Comparison of ENCODE assay signal across 15 cellular contexts in genomic region chrY:25048544-25048943, GRCh38. TPM values are rescaled to one million over a fixed set of nuclear protein-coding genes. Genes with fewer than 3 reads are reported as not detected.
"Had no signal": no experiment of that assay in that cellular context is flagged by ENCODE, and none has a peak within 500 bp of the region (broad histone marks: within the 10 kb centered on the region; RNA-seq: fewer than 3 reads in every experiment).

No MANE protein-coding gene starts in this region.

RNA-seq across cellular contexts. Expression of gene BPY2C, which starts 3.4 kb away (rescaled TPM):
- total RNA-seq: activated B cell treated with CpG ODN at 0.5 μM for 24 hours; activated CD4-positive, alpha-beta memory T cell treated with anti-CD3 and anti-CD28 coated beads for 36 hours; activated CD4-positive, alpha-beta memory T cell treated with anti-CD3 and anti-CD28 coated beads, Interleukin-2, amount 10 ng/mL, durations not matched to agents 7 days and 5 days; activated CD4-positive, alpha-beta T cell treated with anti-CD3 and anti-CD28 coated beads for 36 hours; activated CD4-positive, alpha-beta T cell treated with anti-CD3 and anti-CD28 coated beads, Interleukin-2, amount 10 ng/mL, durations not matched to agents 24 days and 14 days; activated CD4-positive, alpha-beta T cell treated with anti-CD3 and anti-CD28 coated beads, Interleukin-2, amount 10 ng/mL, durations not matched to agents 7 days and 5 days; activated CD8-positive, alpha-beta memory T cell treated with anti-CD3 and anti-CD28 coated beads for 36 hours; activated CD8-positive, alpha-beta memory T cell treated with anti-CD3 and anti-CD28 coated beads, Interleukin-2, amount 10 ng/mL, durations not matched to agents 7 days and 5 days; activated CD8-positive, alpha-beta T cell treated with anti-CD3 and anti-CD28 coated beads for 36 hours; activated CD8-positive, alpha-beta T cell treated with anti-CD3 and anti-CD28 coated beads, Interleukin-2, amount 10 ng/mL, durations not matched to agents 7 days and 5 days; T-cell; T-helper 1 cell treated with Interleukin-12 subunit alpha and Interleukin-12 subunit beta and Interleukin-4 antibody, amounts not matched to agents 30 ng/mL and 1 ng/mL, for 36 hours; T-helper 17 cell; T-helper 2 cell treated with Interferon-gamma antibody and Interleukin-4, amounts not matched to agents 100 ng/mL and 5 ng/mL, for 36 hours; WTC11 had no signal
